Comparison of ENCODE assay signal across 7 cellular contexts in the genomic region with DNA sequence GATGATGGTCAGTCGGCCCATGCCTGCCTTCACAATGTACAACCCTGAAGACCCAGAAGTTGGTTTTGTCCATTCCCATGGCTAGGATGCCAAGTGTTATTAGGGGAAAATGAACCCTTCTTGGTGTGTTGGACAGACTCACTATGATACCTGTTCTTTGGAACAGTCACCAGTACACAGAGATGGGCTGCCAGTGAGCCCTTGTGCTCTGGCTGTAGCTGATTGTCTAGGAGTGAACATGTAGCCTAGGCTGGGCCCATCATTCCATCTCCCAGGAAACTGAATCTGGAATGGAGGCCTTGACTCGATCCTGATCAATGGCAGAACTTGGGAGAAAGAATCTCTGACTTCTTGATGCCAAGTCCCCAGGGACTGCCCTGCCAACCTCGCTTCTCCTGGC.
"Had no signal": no experiment of that assay in that cellular context is flagged by ENCODE, and none has a peak within 500 bp of the region (broad histone marks: within the 10 kb centered on the region; RNA-seq: fewer than 3 reads in every experiment).

No MANE protein-coding gene starts in this region.

- H3K9ac ChIP-seq: GM23248 had no signal

- H3K27ac ChIP-seq: GM23248 had no signal

- DNase-seq: GM23248, GOT3, H9, HCEC 1CT, IMR-90 had no signal

- H3K9me3 Mint-ChIP-seq: H9 had no signal

- H2AFZ ChIP-seq: GM23248 had no signal

- FAIRE-seq: H54, K562 had no signal

- ATAC-seq: K562 had no signal

- H3K4me3 Mint-ChIP-seq: H9 had no signal

- H3K4me3 ChIP-seq: GM23248, K562 had no signal
